Comparison of ENCODE assay signal across 20 cellular contexts in the genomic region with DNA sequence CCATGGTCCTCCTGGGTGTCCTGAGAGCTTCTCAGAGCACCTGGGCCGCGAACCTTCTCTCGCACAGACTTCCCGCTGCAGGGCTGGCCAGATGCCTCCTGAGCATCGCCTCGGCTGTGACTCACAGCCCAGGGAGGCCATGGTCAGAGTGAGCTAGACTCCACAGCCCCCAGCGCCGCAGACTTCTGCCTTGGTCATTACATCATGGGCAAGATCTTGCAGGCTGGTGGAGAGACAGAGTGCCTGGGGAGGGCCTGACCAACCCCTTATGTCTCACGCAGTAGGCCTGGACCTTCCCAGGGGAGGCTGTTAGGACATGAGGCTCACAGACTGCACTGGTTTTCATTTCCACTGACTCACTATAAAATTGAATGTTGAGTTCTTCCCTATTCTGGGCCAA. TPM values are rescaled to one million over a fixed set of nuclear protein-coding genes. Genes with fewer than 3 reads are reported as not detected.
DNase-seq lines count a peak whose midpoint lies in the region; ATAC-seq, FAIRE-seq and TF ChIP-seq lines count a peak whose summit lies in the region.
"Had no signal": no experiment of that assay in that cellular context is flagged by ENCODE, and none has a peak within 500 bp of the region (broad histone marks: within the 10 kb centered on the region; RNA-seq: fewer than 3 reads in every experiment).

No MANE protein-coding gene starts in this region.

- no peaks in the 10 kb centered on the region for H3K9me2 ChIP-seq in hepatocyte (replicated peaks; ENCODE audit: insufficient read depth)
- H3K9me2 ChIP-seq in MM.1S (replicated peaks; ENCODE audit: insufficient read depth, low read length): no peaks in the 10 kb centered on the region

- TF ChIP-seq CTCF in brain microvascular endothelial cell (IDR thresholded peaks at IDR 0.05; ENCODE audit: low read depth, low read length, missing control alignments) (no peak), hepatocyte (IDR thresholded peaks at IDR 0.05; ENCODE audit: poor library complexity) (no peak), testis (IDR thresholded peaks at IDR 0.05) (no peak), MM.1S (IDR thresholded peaks at IDR 0.05; ENCODE audit: low read length) (no peak)

- no peak for TF ChIP-seq POLR2A in testis (IDR thresholded peaks at IDR 0.05)

- H4K20me1 ChIP-seq in hepatocyte (ENCODE audit: insufficient read depth, poor library complexity, severe bottlenecking) (no peaks in the 10 kb centered on the region), MM.1S (ENCODE audit: insufficient read depth, low read length) (no peaks in the 10 kb centered on the region)

- no peaks in the 10 kb centered on the region for H3K9me3 ChIP-seq in hepatocyte (ENCODE audit: low read depth)
- no peaks in the 10 kb centered on the region for H3K9me3 ChIP-seq in testis
- no peaks in the 10 kb centered on the region for H3K9me3 ChIP-seq in MM.1S (replicated peaks; ENCODE audit: insufficient read depth, low read length)
- H3K9me3 ChIP-seq: Caco-2, gastroesophageal sphincter, left lung, mucosa of descending colon, sigmoid colon, vagina had no signal

- H2AFZ ChIP-seq in hepatocyte: no peak overlapping the region
- no peak overlapping the region for H2AFZ ChIP-seq in MM.1S (ENCODE audit: low read length)
- H2AFZ ChIP-seq: parathyroid adenoma had no signal

- H3K79me2 ChIP-seq in hepatocyte (no peaks in the 10 kb centered on the region), MM.1S (ENCODE audit: low read length) (peaks cover 8% of the 10 kb centered on the region; the same call in 1 of the 2 replicates)
- H3K79me2 ChIP-seq: parathyroid adenoma had no signal

- no peak overlapping the region for H3K27ac ChIP-seq in brain microvascular endothelial cell
- H3K27ac ChIP-seq in hepatocyte: no peak overlapping the region
- H3K27ac ChIP-seq in testis: peak overlapping the region; percentile 68 to 72
- no peak overlapping the region for H3K27ac ChIP-seq in MM.1S (ENCODE audit: low read length)
- H3K27ac ChIP-seq: gastroesophageal sphincter, KMS-11, left lung, parathyroid adenoma, sigmoid colon, SK-N-MC, vagina had no signal

- 93% methylated on average over 9 of the region's 9 CpGs for WGBS in hepatocyte (ENCODE audit: low lambda C conversion rate, missing lambda C conversion rate)
- WGBS in testis, 2 donors: 90% methylated on average over 9 of the region's 9 CpGs; no CpG with 5 or more reads in 1 of the 2 donors

- ATAC-seq in GM18907 (IDR thresholded peaks at IDR 0.05; ENCODE audit: unreplicated experiment): no peak
- ATAC-seq: gastroesophageal sphincter, left lung, mucosa of descending colon had no signal

- DNase-seq in HTR-8/SVneo (ENCODE audit: insufficient read length, low spot score) (no peak), brain microvascular endothelial cell (peak; percentile 78), hepatocyte (ENCODE audit: low spot score) (peak; percentile 24), testis (no peak), SHP77 (lab: John Stamatoyannopoulos, UW) (no peak), MM.1S (no peak)
- DNase-seq: AML-193, Caco-2, left lung, mucosa of descending colon, NCI-H1417, NCI-H748 treated with DMSO at 0.1 percent for 48 hours, sigmoid colon, T-helper 9 cell had no signal

- H3K4me3 ChIP-seq in brain microvascular endothelial cell (ENCODE audit: low read depth, low read length) (no peak overlapping the region), hepatocyte (no peak overlapping the region), testis (no peak overlapping the region), MM.1S (ENCODE audit: low read length) (no peak overlapping the region)
- H3K4me3 ChIP-seq: gastroesophageal sphincter, left lung, mucosa of descending colon, sigmoid colon, SK-N-MC, vagina had no signal

- H3K4me1 ChIP-seq in hepatocyte (ENCODE audit: insufficient read depth) (no peaks in the 10 kb centered on the region), testis (peaks cover 26% of the 10 kb centered on the region), MM.1S (ENCODE audit: low read length) (no peaks in the 10 kb centered on the region)
- H3K4me1 ChIP-seq: Caco-2, gastroesophageal sphincter, left lung, parathyroid adenoma, sigmoid colon, vagina had no signal

- no peaks in the 10 kb centered on the region for H3K27me3 ChIP-seq in brain microvascular endothelial cell (replicated peaks)
- no peaks in the 10 kb centered on the region for H3K27me3 ChIP-seq in hepatocyte
- H3K27me3 ChIP-seq in testis: no peaks in the 10 kb centered on the region
- no peaks in the 10 kb centered on the region for H3K27me3 ChIP-seq in MM.1S (replicated peaks; ENCODE audit: insufficient read depth, low read length)
- H3K27me3 ChIP-seq: sigmoid colon, vagina had no signal

- intact Hi-C loops in testis (cut with DNase I; ENCODE audit: low total_unique reads): no loop called here

- H3F3A ChIP-seq in MM.1S (ENCODE audit: insufficient read depth, low read length): no peaks in the 10 kb centered on the region

- in situ Hi-C loops in brain microvascular endothelial cell (cut with HindIII; ENCODE audit: low pct_ligation_motif_present, low sequenced_read_pairs): no loop called here

- no peak overlapping the region for H3K4me2 ChIP-seq in hepatocyte
- H3K4me2 ChIP-seq in MM.1S (ENCODE audit: low read depth, low read length): no peak overlapping the region
- H3K4me2 ChIP-seq: KMS-11 had no signal

- no peaks in the 10 kb centered on the region for H3K36me3 ChIP-seq in brain microvascular endothelial cell (replicated peaks)
- no peaks in the 10 kb centered on the region for H3K36me3 ChIP-seq in hepatocyte (replicated peaks; ENCODE audit: insufficient read depth, low read depth)
- no peaks in the 10 kb centered on the region for H3K36me3 ChIP-seq in testis (ENCODE audit: low read depth, missing control alignments)
- no peaks in the 10 kb centered on the region for H3K36me3 ChIP-seq in MM.1S (replicated peaks; ENCODE audit: insufficient read depth, low read length)
- H3K36me3 ChIP-seq: gastroesophageal sphincter, left lung, sigmoid colon, vagina had no signal

- FAIRE-seq in HTR-8/SVneo (lab: Jason Lieb, UNC): peak; percentile 83

- no peak overlapping the region for H3K9ac ChIP-seq in MM.1S (ENCODE audit: low read length)
- H3K9ac ChIP-seq: KMS-11, parathyroid adenoma had no signal

RNA-seq across cellular contexts. Expression of gene SMOC1, which starts 41.8 kb away (rescaled TPM):
- total RNA-seq in hepatocyte (6.2 and 6.3 TPM in 2 replicates), testis (100 to 1,000 TPM; 143 to 248 TPM)
- polyA plus RNA-seq in hepatocyte (2.1 and 3.4 TPM in 2 replicates), testis (ENCODE audit: insufficient read depth, low read depth, low replicate concordance) (88.2 TPM)

Comparison
In these comparisons a context has a peak if more than half of its experiments do, and no peak if none do; other contexts are left out.
1. DNase-seq: peak in brain microvascular endothelial cell (single experiment) and hepatocyte (single experiment); none in HTR-8/SVneo (single experiment), testis (single experiment), SHP77 (0 of 2) and MM.1S (single experiment).
2. H3K27ac ChIP-seq: peak in testis (2 of 2); none in brain microvascular endothelial cell (single experiment), hepatocyte (single experiment) and MM.1S (single experiment).
3. RNA of gene SMOC1, which starts 41.8 kb away (total RNA-seq): 143 to 248 TPM in testis; 6.2 to 6.3 TPM in hepatocyte; every median in the first group is over 10 times any median in the second.